Comparison of ENCODE assay signal across 8 cellular contexts in genomic region chr16:85245307-85246172, GRCh38.
A peak's percentile ranks its signal among the peaks of the same experiment; 100 is the strongest.
DNase-seq lines count a peak whose midpoint lies in the region; ATAC-seq, FAIRE-seq and TF ChIP-seq lines count a peak whose summit lies in the region.

No MANE protein-coding gene starts in this region.

- TF ChIP-seq CTCF in C4-2B (conservative IDR thresholded peaks at IDR 0.05) = peak; percentile 94
- peak; percentile 92 for TF ChIP-seq CTCF in HFF-Myc (IDR thresholded peaks at IDR 0.05; ENCODE audit: low read depth, low read length, missing control alignments)
- peak; percentile 78 for TF ChIP-seq CTCF in PC-3 (conservative IDR thresholded peaks at IDR 0.05; ENCODE audit: low read depth, low read length)
- TF ChIP-seq CTCF in fibroblast of villous mesenchyme (IDR thresholded peaks at IDR 0.05; ENCODE audit: insufficient read depth, low read depth, low read length) = peak; percentile 93
- peak; percentile 49 to 72 (median 64) for TF ChIP-seq CTCF in pancreas (IDR thresholded peaks at IDR 0.05)

- H3K79me2 ChIP-seq in PC-3 (ENCODE audit: low read length) = no peaks in the 10 kb centered on the region

- no TSS peak for BruUV-seq in PC-3 (replicated peaks; lab: Mats Ljungman, UMichigan)

- H3K27me3 ChIP-seq in PC-3 (ENCODE audit: low read length) (no peaks in the 10 kb centered on the region), pancreas (no peaks in the 10 kb centered on the region)

- no peak overlapping the region for H3K4me3 Mint-ChIP-seq in activated T-cell treated with anti-CD3 and anti-CD28 coated beads, Interleukin-2, amount 50 U/mL, for 72 hours

- H3K9ac ChIP-seq in PC-3 (ENCODE audit: low read length) = no peak overlapping the region

- H3F3A ChIP-seq in PC-3 (ENCODE audit: low read length, unreplicated experiment) = no peaks in the 10 kb centered on the region

- DNase-seq in HFF-Myc (ENCODE audit: extremely low read depth, low read depth) (peak; percentile 55), PC-3 (peak; percentile 51), fibroblast of villous mesenchyme (ENCODE audit: low read depth) (peak; percentile 69), pancreas (peak in 3 of 6 donors; percentile 52 to 61 (median 56))
- peak; percentile 46 to 48 for DNase-seq in activated T-cell treated with anti-CD3 and anti-CD28 coated beads, Interleukin-2, amount 50 U/mL, for 72 hours

- H3K4me3 ChIP-seq in HFF-Myc (replicated peaks; ENCODE audit: low read depth, low read length) (no peak overlapping the region), PC-3 (ENCODE audit: low read length) (no peak overlapping the region), fibroblast of villous mesenchyme (ENCODE audit: low read depth, low read length) (no peak overlapping the region), pancreas (no peak overlapping the region)

- no peaks in the 10 kb centered on the region for H3K9me3 Mint-ChIP-seq in activated T-cell treated with anti-CD3 and anti-CD28 coated beads, Interleukin-2, amount 50 U/mL, for 72 hours

- H3K4me2 ChIP-seq in PC-3 (ENCODE audit: low read length) = no peak overlapping the region

- H3K27ac Mint-ChIP-seq in activated T-cell treated with anti-CD3 and anti-CD28 coated beads, Interleukin-2, amount 50 U/mL, for 72 hours = no peak overlapping the region

- H3K9me3 ChIP-seq in PC-3 (ENCODE audit: low read length) (no peaks in the 10 kb centered on the region), pancreas (no peaks in the 10 kb centered on the region)

- H3K4me1 Mint-ChIP-seq in activated T-cell treated with anti-CD3 and anti-CD28 coated beads, Interleukin-2, amount 50 U/mL, for 72 hours (ENCODE audit: low read depth) = peaks cover 6% of the 10 kb centered on the region

- no peaks in the 10 kb centered on the region for H4K20me1 ChIP-seq in PC-3 (ENCODE audit: low read length)

- no peak for FAIRE-seq in pancreas (lab: Jason Lieb, UNC)

- intact Hi-C loops in PC-3 (cut with micrococcal nuclease) = no loop called here
- intact Hi-C loops in pancreas (cut with DNase I) = no loop called here

- WGBS in pancreas, 2 donors = 24% methylated on average over 24 of the region's 24 CpGs

- no peaks in the 10 kb centered on the region for H3K36me3 Mint-ChIP-seq in activated T-cell treated with anti-CD3 and anti-CD28 coated beads, Interleukin-2, amount 50 U/mL, for 72 hours (ENCODE audit: insufficient read depth in 2 of 2)

- H2AFZ ChIP-seq in PC-3 (ENCODE audit: low read length) = no peak overlapping the region

- H3K27ac ChIP-seq in C4-2B = no peak overlapping the region
- no peak overlapping the region for H3K27ac ChIP-seq in PC-3 (ENCODE audit: low read length)
- no peak overlapping the region for H3K27ac ChIP-seq in pancreas

- no peaks in the 10 kb centered on the region for H3K4me1 ChIP-seq in PC-3 (ENCODE audit: insufficient read depth, low read length)
- no peaks in the 10 kb centered on the region for H3K4me1 ChIP-seq in pancreas

- POLR2A ChIA-PET in PC-3 (lab: Charles Lee; ENCODE audit: unreplicated experiment) = no interaction called here

- CTCF ChIA-PET in PC-3 (lab: Charles Lee) = interaction anchor here (0.6 to 1.0 kb wide), 3 partner anchors 36 to 308 kb away, joined by 3 to 5 read pairs (median 4); no protein-coding TSS in a partner anchor

- H3K36me3 ChIP-seq in PC-3 (ENCODE audit: low read depth, low read length) (no peaks in the 10 kb centered on the region), pancreas (no peaks in the 10 kb centered on the region)

- H3K27me3 Mint-ChIP-seq in activated T-cell treated with anti-CD3 and anti-CD28 coated beads, Interleukin-2, amount 50 U/mL, for 72 hours (ENCODE audit: low read depth) = no peaks in the 10 kb centered on the region

- H3K9me2 ChIP-seq in PC-3 (replicated peaks; ENCODE audit: low read length) = no peaks in the 10 kb centered on the region

- ATAC-seq in PC-3 = peak; percentile 71
- ATAC-seq in activated T-cell treated with anti-CD3 and anti-CD28 coated beads, Interleukin-2, amount 50 U/mL, for 72 hours (replicated peaks in 1 of 2) = peak; percentile 57 to 66
- peak; percentile 53 to 79 (median 75) for ATAC-seq in pancreas
- ATAC-seq in HG02610 (IDR thresholded peaks at IDR 0.05; ENCODE audit: unreplicated experiment) = no peak
- ATAC-seq in HG03342 (IDR thresholded peaks at IDR 0.05; ENCODE audit: unreplicated experiment) = no peak

Comparison
In these comparisons a context has a peak if more than half of its experiments do, and no peak if none do; other contexts are left out.
1. ATAC-seq: peak in PC-3 (single experiment), activated T-cell treated with anti-CD3 and anti-CD28 coated beads, Interleukin-2, amount 50 U/mL, for 72 hours (2 of 2) and pancreas (4 of 4); none in HG02610 (single experiment) and HG03342 (single experiment).
2. Peak in every context shown above with its lines, with median percentiles within 50 percentile points of each other: CTCF ChIP-seq.